ENCODE assay signal across 20 cellular contexts in the genomic region with DNA sequence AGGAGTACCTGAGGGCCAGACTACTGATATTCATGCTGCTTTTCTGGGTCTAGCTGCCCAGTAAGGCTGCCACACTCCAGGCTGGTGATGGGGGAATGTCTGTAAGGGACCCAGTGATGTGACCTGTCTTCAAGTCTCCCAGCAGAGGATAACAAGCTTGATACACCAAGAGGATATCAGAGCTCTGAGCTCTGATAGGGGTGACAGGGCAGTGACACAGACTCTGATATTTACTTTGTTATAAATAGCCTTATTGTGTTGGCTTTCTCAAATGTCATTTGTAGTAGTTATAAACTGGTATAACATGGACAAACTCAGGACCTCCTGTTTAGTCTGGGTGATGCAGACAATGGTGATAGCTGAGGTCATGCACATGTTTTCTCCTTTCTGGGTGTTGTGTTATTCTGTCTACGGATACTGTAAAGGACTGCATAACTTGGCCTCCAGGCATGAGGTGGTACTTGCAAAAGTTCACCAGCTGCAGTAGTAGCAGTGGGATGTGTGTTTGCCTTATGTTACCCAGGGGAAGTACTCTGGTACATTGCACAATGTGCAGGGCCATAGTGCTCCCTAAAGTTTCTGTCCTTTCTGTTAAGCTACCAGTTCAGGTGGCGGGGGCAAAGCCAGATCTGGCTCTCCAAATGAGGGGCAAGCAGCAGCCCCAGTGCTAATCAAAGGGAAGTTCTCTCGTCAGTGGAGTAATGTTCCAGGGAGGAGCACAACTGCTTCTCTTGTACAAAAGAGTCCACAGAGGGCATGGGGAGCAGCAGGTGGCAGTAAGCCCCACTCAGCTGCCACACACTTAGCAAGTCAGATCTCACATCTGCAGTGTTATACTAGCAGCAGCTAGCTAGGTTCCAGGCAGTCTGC.
"Had no signal": no experiment of that assay in that cellular context is flagged by ENCODE, and none has a peak within 500 bp of the region (broad histone marks: within the 10 kb centered on the region; RNA-seq: fewer than 3 reads in every experiment).

No MANE protein-coding gene starts in this region.

- H3K27me3 Mint-ChIP-seq: activated CD4-positive, alpha-beta T cell treated with anti-CD3 and anti-CD28 coated beads, Interleukin-2, amount 10 ng/mL, durations not matched to agents 24 days and 14 days; activated naive CD8-positive, alpha-beta T cell treated with anti-CD3 and anti-CD28 coated beads for 36 hours; central memory CD8-positive, alpha-beta T cell; naive thymus-derived CD4-positive, alpha-beta T cell; T-helper 17 cell had no signal

- H3K4me3 ChIP-seq: body of pancreas, coronary artery, mucosa of descending colon, tibial nerve, vagina had no signal

- H3K79me2 ChIP-seq: parathyroid adenoma had no signal

- H3K27ac ChIP-seq: body of pancreas, coronary artery, neutrophil, parathyroid adenoma, tibial nerve, vagina had no signal

- H3K27ac Mint-ChIP-seq: activated CD4-positive, alpha-beta T cell treated with anti-CD3 and anti-CD28 coated beads, Interleukin-2, amount 10 ng/mL, durations not matched to agents 24 days and 14 days; activated naive CD8-positive, alpha-beta T cell treated with anti-CD3 and anti-CD28 coated beads for 36 hours; naive thymus-derived CD4-positive, alpha-beta T cell; T-helper 17 cell had no signal

- H3K36me3 Mint-ChIP-seq: activated naive CD8-positive, alpha-beta T cell treated with anti-CD3 and anti-CD28 coated beads for 36 hours; naive thymus-derived CD4-positive, alpha-beta T cell had no signal

- H3K9me3 Mint-ChIP-seq: activated CD4-positive, alpha-beta T cell treated with anti-CD3 and anti-CD28 coated beads, Interleukin-2, amount 10 ng/mL, durations not matched to agents 24 days and 14 days had no signal

- H2AFZ ChIP-seq: parathyroid adenoma had no signal

- H3K4me1 ChIP-seq: body of pancreas, parathyroid adenoma, tibial nerve, vagina had no signal

- H3K4me3 Mint-ChIP-seq: activated CD4-positive, alpha-beta T cell treated with anti-CD3 and anti-CD28 coated beads, Interleukin-2, amount 10 ng/mL, durations not matched to agents 24 days and 14 days; activated naive CD8-positive, alpha-beta T cell treated with anti-CD3 and anti-CD28 coated beads for 36 hours; central memory CD8-positive, alpha-beta T cell; naive thymus-derived CD4-positive, alpha-beta T cell; T-helper 17 cell had no signal

- H3K4me1 Mint-ChIP-seq: activated CD4-positive, alpha-beta T cell treated with anti-CD3 and anti-CD28 coated beads, Interleukin-2, amount 10 ng/mL, durations not matched to agents 24 days and 14 days; activated naive CD8-positive, alpha-beta T cell treated with anti-CD3 and anti-CD28 coated beads for 36 hours; central memory CD8-positive, alpha-beta T cell; T-helper 17 cell had no signal

- H3K9me3 ChIP-seq: body of pancreas, mucosa of descending colon, neutrophil, vagina had no signal

- H3K36me3 ChIP-seq: neutrophil, tibial nerve, vagina had no signal

- DNase-seq: activated CD4-positive, alpha-beta T cell treated with anti-CD3 and anti-CD28 coated beads, Interleukin-2, amount 10 ng/mL, durations not matched to agents 24 days and 14 days; activated CD8-positive, alpha-beta memory T cell treated with anti-CD3 and anti-CD28 coated beads for 24 hours; activated gamma-delta T cell treated with Interleukin-2 at 50 U/mL for 16 hours; activated naive CD8-positive, alpha-beta T cell treated with anti-CD3 and anti-CD28 coated beads for 36 hours; amygdala; body of pancreas; foreskin fibroblast; left colon; mucosa of descending colon; naive thymus-derived CD4-positive, alpha-beta T cell; stimulated activated CD4-positive, alpha-beta T cell treated with anti-CD3 and anti-CD28 coated beads, Interleukin-2, amount 100 ng/mL, for 48 hours; stimulated activated naive CD4-positive, alpha-beta T cell; substantia nigra; T-helper 17 cell had no signal

- H3K9ac ChIP-seq: parathyroid adenoma had no signal

- ATAC-seq: body of pancreas; left colon; mucosa of descending colon; naive thymus-derived CD4-positive, alpha-beta T cell; T-helper 17 cell had no signal

- H3K27me3 ChIP-seq: body of pancreas, neutrophil, tibial nerve, vagina had no signal
